27 cellular contexts compared by ENCODE assay signal in genomic region chr3:79085166-79085565, GRCh38.
A peak's percentile ranks its signal among the peaks of the same experiment; 100 is the strongest.
DNase-seq lines count a peak whose midpoint lies in the region; TF ChIP-seq lines count a peak whose summit lies in the region.
"Had no signal": no experiment of that assay in that cellular context is flagged by ENCODE, and none has a peak within 500 bp of the region (broad histone marks: within the 10 kb centered on the region; RNA-seq: fewer than 3 reads in every experiment).

No MANE protein-coding gene starts in this region.

- intact Hi-C loops in mammary epithelial cell (cut with micrococcal nuclease) (no loop called here), MCF 10A (cut with micrococcal nuclease) (no loop called here)

- no peak overlapping the region for H3K27ac Mint-ChIP-seq in MCF 10A (ENCODE audit: low read depth, unreplicated experiment)
- no peak overlapping the region for H3K27ac Mint-ChIP-seq in activated T-cell treated with anti-CD3 and anti-CD28 coated beads, Interleukin-2, amount 50 U/mL, for 24 hours
- no peak overlapping the region for H3K27ac Mint-ChIP-seq in chondrocyte (ENCODE audit: unreplicated experiment)
- H3K27ac Mint-ChIP-seq: activated CD4-positive, alpha-beta memory T cell treated with anti-CD3 and anti-CD28 coated beads for 36 hours; activated naive CD8-positive, alpha-beta T cell treated with anti-CD3 and anti-CD28 coated beads, Interleukin-2, amount 50 U/mL, for 24 hours; endodermal cell; naive thymus-derived CD4-positive, alpha-beta T cell; stimulated activated naive B cell treated with anti-CD40 and anti-IgM and Interleukin-4, amounts not matched to agents 10 μg/mL and 1 μg/mL and 100 μg/mL, for 72 hours had no signal

- peaks cover 100% of the 10 kb centered on the region for H3K27me3 Mint-ChIP-seq in MCF 10A (ENCODE audit: insufficient read depth, unreplicated experiment)
- no peaks in the 10 kb centered on the region for H3K27me3 Mint-ChIP-seq in activated T-cell treated with anti-CD3 and anti-CD28 coated beads, Interleukin-2, amount 50 U/mL, for 24 hours
- no peaks in the 10 kb centered on the region for H3K27me3 Mint-ChIP-seq in chondrocyte (ENCODE audit: low read depth)
- H3K27me3 Mint-ChIP-seq: activated CD4-positive, alpha-beta memory T cell treated with anti-CD3 and anti-CD28 coated beads for 36 hours; activated naive CD8-positive, alpha-beta T cell treated with anti-CD3 and anti-CD28 coated beads, Interleukin-2, amount 50 U/mL, for 24 hours; naive thymus-derived CD4-positive, alpha-beta T cell; stimulated activated naive B cell treated with anti-CD40 and anti-IgM and Interleukin-4, amounts not matched to agents 10 μg/mL and 1 μg/mL and 100 μg/mL, for 72 hours had no signal

- BruUV-seq in mammary epithelial cell (replicated peaks; lab: Mats Ljungman, UMichigan) (no TSS peak), MCF 10A (replicated peaks; lab: Mats Ljungman, UMichigan) (no TSS peak)

- H3K9me3 ChIP-seq in mammary epithelial cell (replicated peaks; ENCODE audit: insufficient read depth, low read length) (no peaks in the 10 kb centered on the region), smooth muscle cell (replicated peaks; ENCODE audit: low read depth) (no peaks in the 10 kb centered on the region)
- H3K9me3 ChIP-seq: heart right ventricle, ovary had no signal

- no peaks in the 10 kb centered on the region for H3F3A ChIP-seq in smooth muscle cell (ENCODE audit: low read depth)

- peaks cover 3% of the 10 kb centered on the region for H3K27me3 ChIP-seq in mammary epithelial cell (ENCODE audit: insufficient read depth, low read length)
- peaks cover 5% of the 10 kb centered on the region for H3K27me3 ChIP-seq in smooth muscle cell (ENCODE audit: low read depth)
- H3K27me3 ChIP-seq: heart right ventricle, ovary had no signal

- H3K27ac ChIP-seq in mammary epithelial cell (ENCODE audit: insufficient read depth, low read depth, low read length) (no peak overlapping the region), smooth muscle cell (ENCODE audit: low read depth) (no peak overlapping the region)
- H3K27ac ChIP-seq: coronary artery, heart right ventricle, ovary had no signal

- no peak overlapping the region for H3K4me3 ChIP-seq in mammary epithelial cell (replicated peaks in 1 of 3; ENCODE audit: insufficient read depth in 1 of 3, low read depth in 2 of 3, low read length in 3 of 3)
- no peak overlapping the region for H3K4me3 ChIP-seq in astrocyte of the spinal cord (ENCODE audit: low read depth, low read length)
- no peak overlapping the region for H3K4me3 ChIP-seq in fibroblast of villous mesenchyme (ENCODE audit: low read depth, low read length)
- no peak overlapping the region for H3K4me3 ChIP-seq in smooth muscle cell
- H3K4me3 ChIP-seq: coronary artery, GM12878, heart right ventricle, ovary had no signal

- H3K4me1 Mint-ChIP-seq in MCF 10A (ENCODE audit: insufficient read depth, unreplicated experiment) (no peaks in the 10 kb centered on the region), chondrocyte (ENCODE audit: low read depth) (peaks cover 4% of the 10 kb centered on the region)
- no peaks in the 10 kb centered on the region for H3K4me1 Mint-ChIP-seq in activated T-cell treated with anti-CD3 and anti-CD28 coated beads, Interleukin-2, amount 50 U/mL, for 24 hours (ENCODE audit: low read depth)
- H3K4me1 Mint-ChIP-seq: activated naive CD8-positive, alpha-beta T cell treated with anti-CD3 and anti-CD28 coated beads, Interleukin-2, amount 50 U/mL, for 24 hours; naive thymus-derived CD4-positive, alpha-beta T cell; stimulated activated naive B cell treated with anti-CD40 and anti-IgM and Interleukin-4, amounts not matched to agents 10 μg/mL and 1 μg/mL and 100 μg/mL, for 72 hours had no signal

- H3K9me3 Mint-ChIP-seq in MCF 10A (ENCODE audit: unreplicated experiment) (no peaks in the 10 kb centered on the region), chondrocyte (ENCODE audit: low read depth) (no peaks in the 10 kb centered on the region)
- no peaks in the 10 kb centered on the region for H3K9me3 Mint-ChIP-seq in activated T-cell treated with anti-CD3 and anti-CD28 coated beads, Interleukin-2, amount 50 U/mL, for 24 hours
- H3K9me3 Mint-ChIP-seq: activated CD4-positive, alpha-beta memory T cell treated with anti-CD3 and anti-CD28 coated beads for 36 hours; activated naive CD8-positive, alpha-beta T cell treated with anti-CD3 and anti-CD28 coated beads, Interleukin-2, amount 50 U/mL, for 24 hours; endodermal cell had no signal

- no peak overlapping the region for H3K9ac ChIP-seq in mammary epithelial cell (ENCODE audit: insufficient read depth, low read length)
- H3K9ac ChIP-seq in smooth muscle cell (ENCODE audit: low read depth): no peak overlapping the region

- H3K4me3 Mint-ChIP-seq in MCF 10A (ENCODE audit: unreplicated experiment) (no peak overlapping the region), chondrocyte (ENCODE audit: unreplicated experiment) (no peak overlapping the region)
- no peak overlapping the region for H3K4me3 Mint-ChIP-seq in activated T-cell treated with anti-CD3 and anti-CD28 coated beads, Interleukin-2, amount 50 U/mL, for 24 hours
- H3K4me3 Mint-ChIP-seq: activated CD4-positive, alpha-beta memory T cell treated with anti-CD3 and anti-CD28 coated beads for 36 hours; activated naive CD8-positive, alpha-beta T cell treated with anti-CD3 and anti-CD28 coated beads, Interleukin-2, amount 50 U/mL, for 24 hours; endodermal cell; naive thymus-derived CD4-positive, alpha-beta T cell; stimulated activated naive B cell treated with anti-CD40 and anti-IgM and Interleukin-4, amounts not matched to agents 10 μg/mL and 1 μg/mL and 100 μg/mL, for 72 hours had no signal

- in situ Hi-C loops in mammary epithelial cell (cut with MboI; ENCODE audit: low sequenced_read_pairs in 2 of 2): loop anchor here (10.0 to 25.0 kb wide), 4 partner anchors 277 to 410 kb away; no protein-coding TSS in a partner anchor
- in situ Hi-C loops in astrocyte of the spinal cord (cut with HindIII; ENCODE audit: low sequenced_read_pairs): no loop called here

- H2AFZ ChIP-seq in mammary epithelial cell (ENCODE audit: low read depth, low read length) (peak overlapping the region; percentile 11), smooth muscle cell (ENCODE audit: low read depth) (peak overlapping the region; percentile 51)

- TF ChIP-seq CTCF in mammary epithelial cell (conservative IDR thresholded peaks at IDR 0.05 in 1 of 2, IDR thresholded peaks at IDR 0.05 in 1 of 2; ENCODE audit: extremely low read depth in 1 of 2, insufficient read depth in 1 of 2, low read depth in 1 of 2, low read length in 2 of 2) (no peak), MCF 10A (IDR thresholded peaks at IDR 0.05; ENCODE audit: unreplicated experiment) (no peak), astrocyte of the spinal cord (IDR thresholded peaks at IDR 0.05; ENCODE audit: low read depth, low read length) (no peak), fibroblast of villous mesenchyme (IDR thresholded peaks at IDR 0.05; ENCODE audit: insufficient read depth, low read depth, low read length) (no peak), smooth muscle cell (IDR thresholded peaks at IDR 0.05; ENCODE audit: borderline replicate concordance, insufficient read depth, poor library complexity, severe bottlenecking) (no peak), chondrocyte (IDR thresholded peaks at IDR 0.05) (no peak)

- DNase-seq in mammary epithelial cell (no peak), MCF 10A (ENCODE audit: unreplicated experiment) (no peak), astrocyte of the spinal cord (ENCODE audit: low read depth, low spot score) (peak; percentile 7), fibroblast of villous mesenchyme (ENCODE audit: low read depth) (peak; percentile 6), smooth muscle cell (lab: John Stamatoyannopoulos, UW; ENCODE audit: unreplicated experiment) (no peak), T-helper 1 cell (no peak), chondrocyte (ENCODE audit: low spot score) (no peak)
- DNase-seq in activated T-cell treated with anti-CD3 and anti-CD28 coated beads, Interleukin-2, amount 50 U/mL, for 24 hours: no peak
- DNase-seq: 8988T; activated CD4-positive, alpha-beta memory T cell treated with anti-CD3 and anti-CD28 coated beads for 36 hours; activated CD4-positive, CD25-positive, alpha-beta regulatory T cell; activated effector memory CD4-positive, alpha-beta T cell treated with Interleukin-2 at 50 U/mL for 16 hours; activated naive CD8-positive, alpha-beta T cell treated with anti-CD3 and anti-CD28 coated beads, Interleukin-2, amount 50 U/mL, for 24 hours; COR-L47; DMS79; endodermal cell; heart right ventricle; naive thymus-derived CD4-positive, alpha-beta T cell; NCI-H1105 treated with DMSO at 0.1 percent for 48 hours; NCI-H2029 treated with DMSO at 0.1 percent for 48 hours; ovary; stimulated activated CD4-positive, alpha-beta T cell treated with anti-CD3 and anti-CD28 coated beads, Interleukin-12 subunit alpha, Interleukin-12 subunit beta, amount 100 ng/mL, for 4 hours; stimulated activated CD4-positive, alpha-beta T cell treated with anti-CD3 and anti-CD28 coated beads, Interleukin-4, amount 100 ng/mL, for 24 hours; stimulated activated naive B cell treated with anti-CD40 and anti-IgM and Interleukin-4, amounts not matched to agents 10 μg/mL and 1 μg/mL and 100 μg/mL, for 72 hours; T-helper 9 cell had no signal

- H3K4me1 ChIP-seq in mammary epithelial cell (ENCODE audit: insufficient read depth, low read length) (no peaks in the 10 kb centered on the region), smooth muscle cell (ENCODE audit: low read depth) (peaks cover 13% of the 10 kb centered on the region)
- H3K4me1 ChIP-seq: heart right ventricle had no signal

- H3K4me2 ChIP-seq in mammary epithelial cell (ENCODE audit: insufficient read depth, low read depth, low read length): no peak overlapping the region
- H3K4me2 ChIP-seq in smooth muscle cell: peak overlapping the region; percentile 32

- dilution Hi-C loops in mammary epithelial cell (cut with HindIII; ENCODE audit: low sequenced_read_pairs): no loop called here

- peaks cover 2% of the 10 kb centered on the region for H3K36me3 ChIP-seq in mammary epithelial cell (ENCODE audit: insufficient read depth, low read length)
- no peaks in the 10 kb centered on the region for H3K36me3 ChIP-seq in smooth muscle cell (ENCODE audit: low read depth)
- H3K36me3 ChIP-seq: heart right ventricle, ovary had no signal

- no peaks in the 10 kb centered on the region for H4K20me1 ChIP-seq in mammary epithelial cell (ENCODE audit: insufficient read depth, low read length)
- no peaks in the 10 kb centered on the region for H4K20me1 ChIP-seq in smooth muscle cell (ENCODE audit: low read depth)

- POLR2A ChIA-PET in MCF 10A (lab: Yijun Ruan, JAX): no interaction called here

- WGBS in mammary epithelial cell (ENCODE audit: low coverage, missing lambda C conversion rate): 55% methylated on average over 1 of the region's 1 CpG
- 89% methylated on average over 1 of the region's 1 CpG for WGBS in smooth muscle cell (ENCODE audit: low lambda C conversion rate)

- no peaks in the 10 kb centered on the region for H3K79me2 ChIP-seq in mammary epithelial cell (ENCODE audit: insufficient read depth, low read length)
- H3K79me2 ChIP-seq in smooth muscle cell (ENCODE audit: low read depth): no peaks in the 10 kb centered on the region

- H3K36me3 Mint-ChIP-seq in MCF 10A (ENCODE audit: insufficient read depth, unreplicated experiment) (no peaks in the 10 kb centered on the region), chondrocyte (ENCODE audit: low read depth) (no peaks in the 10 kb centered on the region)
- no peaks in the 10 kb centered on the region for H3K36me3 Mint-ChIP-seq in activated T-cell treated with anti-CD3 and anti-CD28 coated beads, Interleukin-2, amount 50 U/mL, for 24 hours (ENCODE audit: low read depth)
- H3K36me3 Mint-ChIP-seq: activated CD4-positive, alpha-beta memory T cell treated with anti-CD3 and anti-CD28 coated beads for 36 hours; naive thymus-derived CD4-positive, alpha-beta T cell; stimulated activated naive B cell treated with anti-CD40 and anti-IgM and Interleukin-4, amounts not matched to agents 10 μg/mL and 1 μg/mL and 100 μg/mL, for 72 hours had no signal

- CTCF ChIA-PET in mammary epithelial cell (lab: Charles Lee; ENCODE audit: low non-redundant PET): interaction anchor here (0.7 kb wide), 1 partner anchor 283 kb away, joined by 4 read pairs; no protein-coding TSS in a partner anchor
- CTCF ChIA-PET in MCF 10A (lab: Yijun Ruan, JAX): interaction anchor here (0.6 to 3.2 kb wide), 11 partner anchors 18 to 1900 kb away, joined by 3 to 45 read pairs (median 6); no protein-coding TSS in a partner anchor

Comparison
In these comparisons a context has a peak if more than half of its experiments do, and no peak if none do; other contexts are left out.
1. DNase-seq: peak in astrocyte of the spinal cord (single experiment) and fibroblast of villous mesenchyme (single experiment); none in mammary epithelial cell (single experiment), MCF 10A (single experiment), smooth muscle cell (single experiment), T-helper 1 cell (0 of 5), activated T-cell treated with anti-CD3 and anti-CD28 coated beads, Interleukin-2, amount 50 U/mL, for 24 hours (single experiment) and chondrocyte (single experiment).